In genomic region chr4:16995451-16995850, GRCh38 we compare ENCODE assay signal across 17 cellular contexts.
A peak's percentile ranks its signal among the peaks of the same experiment; 100 is the strongest.
DNase-seq lines count a peak whose midpoint lies in the region; ATAC-seq, FAIRE-seq and TF ChIP-seq lines count a peak whose summit lies in the region.
"Had no signal": no experiment of that assay in that cellular context is flagged by ENCODE, and none has a peak within 500 bp of the region (broad histone marks: within the 10 kb centered on the region; RNA-seq: fewer than 3 reads in every experiment).

No MANE protein-coding gene starts in this region.

- H3K4me3 ChIP-seq in cardiac muscle cell (no peak overlapping the region), H1 (ENCODE audit: extremely low read depth in 1 of 4, insufficient read depth in 2 of 4, low read depth in 3 of 4, low read length in 4 of 4) (no peak overlapping the region), iPS-18a (ENCODE audit: low read length) (peak overlapping the region; percentile 40)
- H3K4me3 ChIP-seq: GM12878 had no signal

- no peaks in the 10 kb centered on the region for H3K27me3 ChIP-seq in cardiac muscle cell
- peaks cover 0 to 2% (median 0%) of the 10 kb centered on the region in 4 experiments; a peak in 1 of 7 replicates for H3K27me3 ChIP-seq in H1 (replicated peaks in 1 of 4; ENCODE audit: control insufficient read depth in 3 of 4, extremely low read depth in 1 of 4, insufficient read depth in 3 of 4, low read length in 3 of 4)
- H3K27me3 ChIP-seq in iPS-18a (ENCODE audit: control insufficient read depth, insufficient read depth, low read length): no peaks in the 10 kb centered on the region

- H3K79me2 ChIP-seq in H1 (ENCODE audit: control insufficient read depth in 1 of 2, insufficient read depth in 2 of 2, low read length in 2 of 2): no peaks in the 10 kb centered on the region; a peak in 1 of 4 replicates

- peak overlapping the region; percentile 26; the same call in 1 of the 2 replicates for H2BK20ac ChIP-seq in H1 (ENCODE audit: low read length)

- H3K4me3 Mint-ChIP-seq in chondrocyte (ENCODE audit: unreplicated experiment): no peak overlapping the region

- H3K27ac ChIP-seq in cardiac muscle cell (no peak overlapping the region), H1 (ENCODE audit: low read depth, low read length) (no peak overlapping the region), iPS-18a (ENCODE audit: low read length) (no peak overlapping the region)

- no peak overlapping the region for H4K5ac ChIP-seq in H1 (ENCODE audit: insufficient read length, low read depth, low read length)

- in situ Hi-C loops in GM13977 (cut with MboI; ENCODE audit: low pct_unique_long_range_greater_than_20kb, low sequenced_read_pairs, unreplicated experiment): no loop called here

- no peak for TF ChIP-seq CTCF in cardiac muscle cell (IDR thresholded peaks at IDR 0.05; ENCODE audit: low read depth, low read length)
- TF ChIP-seq CTCF in H1 (IDR thresholded peaks at IDR 0.05; ENCODE audit: control extremely low read depth in 1 of 3, insufficient read depth in 1 of 3, low read depth in 1 of 3, low read length in 3 of 3): no peak
- TF ChIP-seq CTCF in chondrocyte (IDR thresholded peaks at IDR 0.05): no peak
- no peak for TF ChIP-seq CTCF in GM13977 (IDR thresholded peaks at IDR 0.05; ENCODE audit: extremely low read depth, insufficient read depth, missing control alignments)

- H3K36me3 ChIP-seq in cardiac muscle cell (no peaks in the 10 kb centered on the region), H1 (ENCODE audit: control insufficient read depth in 2 of 4, insufficient read depth in 4 of 4, low read length in 3 of 4) (no peaks in the 10 kb centered on the region; a peak in 1 of 8 replicates), iPS-18a (ENCODE audit: control insufficient read depth, low read depth, low read length) (no peaks in the 10 kb centered on the region)

- TF ChIP-seq EP300 in H1 (IDR thresholded peaks at IDR 0.05; ENCODE audit: borderline replicate concordance in 1 of 2, low read depth in 2 of 2, low read length in 2 of 2): no peak

- no peak overlapping the region for H3K18ac ChIP-seq in H1 (ENCODE audit: extremely low read depth, low read length)

- no peaks in the 10 kb centered on the region for H3K9me3 ChIP-seq in cardiac muscle cell (ENCODE audit: low read depth)
- H3K9me3 ChIP-seq in H1 (ENCODE audit: insufficient read depth in 2 of 2, low read depth in 1 of 2, low read length in 1 of 2): 0 out of 4 replicates have a peak, but pooled peaks cover 0 to 4% of the 10 kb centered on the region in 2 experiments
- H3K9me3 ChIP-seq in iPS-18a (ENCODE audit: control insufficient read depth, low read depth, low read length): no peaks in the 10 kb centered on the region
- H3K9me3 ChIP-seq: Caco-2 had no signal

- H3K9ac ChIP-seq in H1 (replicated peaks in 1 of 4; ENCODE audit: extremely low read depth in 1 of 4, low read depth in 3 of 4, low read length in 3 of 4) (no peak overlapping the region), iPS-18a (ENCODE audit: low read length) (no peak overlapping the region)

- no peak overlapping the region for H3K23ac ChIP-seq in H1 (ENCODE audit: insufficient read length)

- no peak overlapping the region for H2AK5ac ChIP-seq in H1 (ENCODE audit: low read depth, low read length)

- no peak overlapping the region for H3K27ac Mint-ChIP-seq in chondrocyte (ENCODE audit: unreplicated experiment)

- FAIRE-seq in H1 (lab: Jason Lieb, UNC): peak; percentile 68
- FAIRE-seq: GM12878 had no signal

- no peaks in the 10 kb centered on the region for H3K27me3 Mint-ChIP-seq in chondrocyte (ENCODE audit: low read depth)

- no peak for TF ChIP-seq POLR2A in H1 (IDR thresholded peaks at IDR 0.05; ENCODE audit: control extremely low read depth in 1 of 2, low read depth in 2 of 2, low read length in 2 of 2)

- no peaks in the 10 kb centered on the region for H3K79me1 ChIP-seq in H1 (ENCODE audit: low read depth, low read length)

- H3K56ac ChIP-seq in H1 (replicated peaks; ENCODE audit: insufficient read length, low read depth, low read length): no peak overlapping the region

- CTCF ChIA-PET in H1 (lab: Charles Lee; ENCODE audit: partially characterized antibody): interaction anchor here (0.6 to 0.9 kb wide), 2 partner anchors 11 to 821 kb away, joined by 3 to 6 read pairs; no protein-coding TSS in a partner anchor

- H3K36me3 Mint-ChIP-seq in chondrocyte (ENCODE audit: low read depth): no peaks in the 10 kb centered on the region

- no peak overlapping the region for H2AFZ ChIP-seq in H1 (ENCODE audit: low read length)

- no peak overlapping the region for H4K8ac ChIP-seq in H1 (ENCODE audit: extremely low read depth, insufficient read depth, low read length)

- intact Hi-C loops in Right ventricle myocardium superior (cut with DNase I): no loop called here

- H2BK12ac ChIP-seq in H1 (ENCODE audit: low read depth, low read length): no peak overlapping the region

- H3K23me2 ChIP-seq in H1 (ENCODE audit: low read depth, low read length): no peaks in the 10 kb centered on the region

- H3K4me2 ChIP-seq in H1 (ENCODE audit: insufficient read depth in 1 of 2, low read depth in 2 of 2, low read length in 2 of 2): no peak overlapping the region; a peak in 2 of 4 replicates

- ATAC-seq in Right ventricle myocardium superior (ENCODE audit: poor library complexity): no peak
- no peak for ATAC-seq in HG02763 (IDR thresholded peaks at IDR 0.05; ENCODE audit: unreplicated experiment)
- ATAC-seq: GM12878 had no signal

- no peaks in the 10 kb centered on the region for H4K20me1 ChIP-seq in H1 (replicated peaks in 1 of 2; ENCODE audit: control insufficient read depth in 1 of 2, insufficient read depth in 2 of 2, low read length in 2 of 2)

- peak overlapping the region; percentile 18; the same call in 1 of the 2 replicates for H2BK5ac ChIP-seq in H1 (ENCODE audit: low read depth, low read length)

- no peak for TF ChIP-seq RAD21 in H1 (IDR thresholded peaks at IDR 0.05 in 1 of 2, conservative IDR thresholded peaks at IDR 0.05 in 1 of 2; ENCODE audit: low read depth in 2 of 2, low read length in 2 of 2)

- DNase-seq in cardiac muscle cell (ENCODE audit: low read depth in 1 of 2, low spot score in 1 of 2): peak; percentile 9 to 14
- no peak for DNase-seq in Right ventricle myocardium superior
- DNase-seq in H1 (ENCODE audit: low read depth in 1 of 2, low spot score in 2 of 2): no peak
- DNase-seq in SIG-M5 treated with dmso at 0.1 percent for 504 hours (lab: John Stamatoyannopoulos, UW; ENCODE audit: unreplicated experiment): no peak
- DNase-seq in chondrocyte (ENCODE audit: low spot score): no peak
- no peak for DNase-seq in GM13977 (ENCODE audit: low spot score)
- DNase-seq: AML-193, Caco-2, KBM-7, NCI-H1048, NCI-H1694, NCI-H2107, NCI-H345, SHP77 had no signal

- H3K4me1 ChIP-seq in cardiac muscle cell (ENCODE audit: low read depth): peaks cover 11% of the 10 kb centered on the region
- peaks cover 2 to 19% (median 10%) of the 10 kb centered on the region in 4 experiments for H3K4me1 ChIP-seq in H1 (replicated peaks in 1 of 4; ENCODE audit: control insufficient read depth in 3 of 4, insufficient read depth in 4 of 4, low read length in 3 of 4)
- peaks cover 44% of the 10 kb centered on the region for H3K4me1 ChIP-seq in iPS-18a (ENCODE audit: control insufficient read depth, low read depth, low read length)
- H3K4me1 ChIP-seq: Caco-2 had no signal

- whole genome bisulfite sequencing in H1 (ENCODE audit: extremely low coverage in 1 of 2, insufficient coverage in 1 of 2, insufficient read length in 1 of 2, insufficient replicate concordance in 2 of 2, low coverage in 1 of 2, low lambda C conversion rate in 2 of 2, missing lambda C conversion rate in 1 of 2), 2 experiments: 61% methylated on average over 1 of the region's 1 CpG; no CpG with 5 or more reads in 1 of the 2 experiments

- POLR2A ChIA-PET in H1 (lab: Charles Lee; ENCODE audit: partially characterized antibody): no interaction called here

- H4K91ac ChIP-seq in H1 (replicated peaks; ENCODE audit: insufficient read length, low read length): no peak overlapping the region

- no peak overlapping the region for H3K4ac ChIP-seq in H1 (replicated peaks; ENCODE audit: insufficient read length, low read depth, low read length)

- H2BK120ac ChIP-seq in H1 (replicated peaks; ENCODE audit: low read depth, low read length): no peak overlapping the region

- no peaks in the 10 kb centered on the region for H3K9me3 Mint-ChIP-seq in chondrocyte (ENCODE audit: low read depth)

- no peaks in the 10 kb centered on the region for H3K4me1 Mint-ChIP-seq in chondrocyte (ENCODE audit: low read depth)

- no peak overlapping the region for H3K14ac ChIP-seq in H1 (ENCODE audit: insufficient read length)

- no peak overlapping the region for H2BK15ac ChIP-seq in H1 (ENCODE audit: low read length)

TF ChIP-seq in H1, 55 proteins besides CTCF, POLR2A, EP300 and RAD21:
- TF ChIP-seq TCF12 (IDR thresholded peaks at IDR 0.05; ENCODE audit: low read depth, low read length): 0 out of 2 replicates have a peak, but pooled peaks have one; percentile 80
- TF ChIP-seq CHD2 (IDR thresholded peaks at IDR 0.05; ENCODE audit: low read length): no peak
- peak; percentile 61 for TF ChIP-seq NANOG (IDR thresholded peaks at IDR 0.05; ENCODE audit: insufficient read depth, low read depth, low read length, poor library complexity, severe bottlenecking)
- TF ChIP-seq, protein P1, sequence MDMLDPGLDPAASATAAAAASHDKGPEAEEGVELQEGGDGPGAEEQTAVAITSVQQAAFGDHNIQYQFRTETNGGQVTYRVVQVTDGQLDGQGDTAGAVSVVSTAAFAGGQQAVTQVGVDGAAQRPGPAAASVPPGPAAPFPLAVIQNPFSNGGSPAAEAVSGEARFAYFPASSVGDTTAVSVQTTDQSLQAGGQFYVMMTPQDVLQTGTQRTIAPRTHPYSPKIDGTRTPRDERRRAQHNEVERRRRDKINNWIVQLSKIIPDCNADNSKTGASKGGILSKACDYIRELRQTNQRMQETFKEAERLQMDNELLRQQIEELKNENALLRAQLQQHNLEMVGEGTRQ (IDR thresholded peaks at IDR 0.05; ENCODE audit: low read length): no peak
- peak; percentile 63; the same call in 1 of the 2 replicates for TF ChIP-seq TEAD4 (IDR thresholded peaks at IDR 0.05; ENCODE audit: low read depth, low read length)
- TF ChIP-seq POU5F1 (IDR thresholded peaks at IDR 0.05; ENCODE audit: low read depth, low read length): peak; percentile 90

Comparison
In these comparisons a context has a peak if more than half of its experiments do, and no peak if none do; other contexts are left out.
1. DNase-seq: peak in cardiac muscle cell (2 of 2); none in Right ventricle myocardium superior (single experiment), H1 (0 of 2), SIG-M5 treated with dmso at 0.1 percent for 504 hours (single experiment), chondrocyte (single experiment) and GM13977 (single experiment).